11 cellular contexts compared by ENCODE assay signal in genomic region chr7:102647813-102648212, GRCh38. TPM values are rescaled to one million over a fixed set of nuclear protein-coding genes. Genes with fewer than 3 reads are reported as not detected.
"Had no signal": no experiment of that assay in that cellular context is flagged by ENCODE, and none has a peak within 500 bp of the region (broad histone marks: within the 10 kb centered on the region; RNA-seq: fewer than 3 reads in every experiment).

No MANE protein-coding gene starts in this region.

RNA-seq across cellular contexts. Expression of gene SPDYE2B, which starts 2.3 kb away (rescaled TPM):
- total RNA-seq: activated CD4-positive, alpha-beta T cell treated with anti-CD3 and anti-CD28 coated beads for 36 hours; activated CD8-positive, alpha-beta memory T cell treated with anti-CD3 and anti-CD28 coated beads for 36 hours; activated naive CD8-positive, alpha-beta T cell treated with anti-CD3 and anti-CD28 coated beads for 36 hours; activated T-helper 1 cell treated with anti-CD3 and anti-CD28 coated beads, Interleukin-12 subunit alpha, Interleukin-12 subunit beta, Interleukin-2, Interleukin-4 antibody, amounts not matched to agents 30 ng/mL and 10 ng/mL and 1 ng/mL, durations not matched to agents 14 hours and 24 hours and 36 hours; ascending aorta; cardiac muscle cell; RPMI7951; SK-MEL-5; T-cell; T-helper 17 cell; WTC11 had no signal

RNA-seq across cellular contexts. Expression of gene POLR2J2, which starts 23.6 kb away (rescaled TPM):
- total RNA-seq: ascending aorta had no signal
